Comparison of ENCODE assay signal across 21 cellular contexts in the genomic region with DNA sequence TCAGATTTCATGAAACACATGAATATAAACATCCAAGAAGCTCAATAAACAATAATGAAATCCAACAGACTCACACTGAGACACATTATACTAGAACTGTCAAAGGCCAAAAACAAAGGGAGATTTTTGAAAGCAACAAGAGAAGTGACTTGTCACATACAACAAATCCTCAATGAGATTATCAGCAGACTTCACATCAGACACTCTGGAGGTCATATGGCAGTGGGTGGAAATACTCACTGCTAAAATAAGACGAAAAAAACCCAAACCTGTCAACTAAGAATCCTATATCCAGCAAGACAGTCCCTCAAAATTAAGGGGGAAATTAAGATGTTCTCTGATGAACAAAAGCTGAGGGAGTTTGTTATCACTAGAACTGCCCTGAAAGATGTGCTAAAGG.
"Had no signal": no experiment of that assay in that cellular context is flagged by ENCODE, and none has a peak within 500 bp of the region (broad histone marks: within the 10 kb centered on the region; RNA-seq: fewer than 3 reads in every experiment).

No MANE protein-coding gene starts in this region.

- H3K9me3 ChIP-seq: testis had no signal

- H3K4me3 Mint-ChIP-seq: activated naive CD8-positive, alpha-beta T cell; activated T-cell treated with anti-CD3 and anti-CD28 coated beads, Interleukin-2, amount 50 U/mL, for 72 hours; central memory CD8-positive, alpha-beta T cell; nephron progenitor cell had no signal

- ATAC-seq: activated T-cell treated with anti-CD3 and anti-CD28 coated beads, Interleukin-2, amount 50 U/mL, for 72 hours; heart right ventricle; left ventricle myocardium superior; sciatic nerve; stimulated activated naive CD8-positive, alpha-beta T cell treated with anti-CD3 and anti-CD28 coated beads, Interleukin-15, Interleukin-2, amounts not matched to agents 100 U/mL and 50 U/mL, for 24 hours had no signal

- H3K36me3 ChIP-seq: neutrophil had no signal

- H3K27ac ChIP-seq: heart right ventricle, neutrophil, skin epidermis, testis, transverse colon had no signal

- H3K27me3 ChIP-seq: heart right ventricle, neutrophil, testis, transverse colon had no signal

- DNase-seq: activated CD4-positive, alpha-beta T cell treated with anti-CD3 and anti-CD28 coated beads for 4 hours; activated CD4-positive, alpha-beta T cell treated with anti-CD3 and anti-CD28 coated beads, Interleukin-2, amount 50 U/mL, for 4 hours; activated naive CD4-positive, alpha-beta T cell; activated T-cell treated with anti-CD3 and anti-CD28 coated beads for 4 hours; activated T-cell treated with anti-CD3 and anti-CD28 coated beads, Interleukin-2, amount 50 U/mL, for 72 hours; anterior cingulate cortex; effector CD8-positive, alpha-beta T cell; foreskin fibroblast; heart right ventricle; left ventricle myocardium superior; nephron progenitor cell; stimulated activated CD4-positive, alpha-beta T cell treated with anti-CD3 and anti-CD28 coated beads, Interleukin-12 subunit alpha, Interleukin-12 subunit beta, amount 100 ng/mL, for 4 hours; stimulated activated CD4-positive, alpha-beta T cell treated with anti-CD3 and anti-CD28 coated beads, Interleukin-4, amount 100 ng/mL, for 1 hour; stimulated activated naive CD8-positive, alpha-beta T cell treated with anti-CD3 and anti-CD28 coated beads, Interleukin-15, Interleukin-2, amounts not matched to agents 100 U/mL and 50 U/mL, for 24 hours; testis; transverse colon had no signal

- H3K27me3 Mint-ChIP-seq: activated naive CD8-positive, alpha-beta T cell; central memory CD8-positive, alpha-beta T cell had no signal

- H3K4me1 ChIP-seq: testis had no signal

- H3K27ac Mint-ChIP-seq: activated naive CD8-positive, alpha-beta T cell; nephron progenitor cell had no signal

- H3K4me3 ChIP-seq: heart right ventricle, skin epidermis, testis, transverse colon had no signal

- H3K4me1 Mint-ChIP-seq: central memory CD8-positive, alpha-beta T cell had no signal
